17 cellular contexts compared by ENCODE assay signal in genomic region chr14:100281286-100282082, GRCh38. TPM values are rescaled to one million over a fixed set of nuclear protein-coding genes. Genes with fewer than 3 reads are reported as not detected.
DNase-seq lines count a peak whose midpoint lies in the region; ATAC-seq, FAIRE-seq and TF ChIP-seq lines count a peak whose summit lies in the region.
"Had no signal": no experiment of that assay in that cellular context is flagged by ENCODE, and none has a peak within 500 bp of the region (broad histone marks: within the 10 kb centered on the region; RNA-seq: fewer than 3 reads in every experiment).

No MANE protein-coding gene starts in this region.

- no peak overlapping the region for H2AFZ ChIP-seq in HepG2 (ENCODE audit: low read length)

- no peak for TF ChIP-seq CTCF in HepG2 (CRISPR knock-in tag; IDR thresholded peaks at IDR 0.05)
- no peak for TF ChIP-seq CTCF in right lobe of liver (IDR thresholded peaks at IDR 0.05)
- TF ChIP-seq CTCF in upper lobe of left lung (IDR thresholded peaks at IDR 0.05), result no peak

- BruUV-seq in HepG2 (replicated peaks; lab: Mats Ljungman, UMichigan), result no TSS peak

- TF ChIP-seq POLR2A in HepG2 (IDR thresholded peaks at IDR 0.05; ENCODE audit: insufficient read depth in 1 of 2, low read depth in 2 of 2, low read length in 2 of 2) (no peak), right lobe of liver (IDR thresholded peaks at IDR 0.05) (no peak), upper lobe of left lung (IDR thresholded peaks at IDR 0.05) (no peak)

- peaks cover 63% of the 10 kb centered on the region for H3K4me1 ChIP-seq in HepG2 (ENCODE audit: insufficient read depth, low read length)
- peaks cover 0 to 4% (median 0%) of the 10 kb centered on the region in 4 donors for H3K4me1 ChIP-seq in right lobe of liver
- H3K4me1 ChIP-seq in upper lobe of left lung, result peaks cover 33 to 75% (median 62%) of the 10 kb centered on the region in 4 donors

- POLR2A ChIA-PET in HepG2 (lab: Yijun Ruan, JAX), result no interaction called here

- CTCF ChIA-PET in HepG2 (lab: Yijun Ruan, JAX; ENCODE audit: low intra/inter-chr PET ratio, low total read pairs), result no interaction called here

- intact Hi-C loops in HepG2 (cut with micrococcal nuclease; ENCODE audit: unreplicated experiment), result loop anchor here (5.0 kb wide), 1 partner anchor 1521 kb away; no protein-coding TSS in a partner anchor
- intact Hi-C loops in right lobe of liver (cut with DNase I), result no loop called here

- H3K9me3 Mint-ChIP-seq in activated naive CD8-positive, alpha-beta T cell treated with anti-CD3 and anti-CD28 coated beads, Interleukin-2, amount 50 U/mL, for 24 hours, result no peaks in the 10 kb centered on the region
- H3K9me3 Mint-ChIP-seq: activated T-cell treated with anti-CD3 and anti-CD28 coated beads, Interleukin-2, amount 50 U/mL, for 72 hours had no signal

- peaks cover 18% of the 10 kb centered on the region for H3K36me3 Mint-ChIP-seq in activated naive CD8-positive, alpha-beta T cell treated with anti-CD3 and anti-CD28 coated beads, Interleukin-2, amount 50 U/mL, for 24 hours (ENCODE audit: low read depth)
- no peaks in the 10 kb centered on the region for H3K36me3 Mint-ChIP-seq in T-helper 17 cell (ENCODE audit: low read depth)

- no peak overlapping the region for H3K4me3 ChIP-seq in HepG2 (replicated peaks in 1 of 3; ENCODE audit: insufficient read depth in 1 of 3, low read depth in 2 of 3, low read length in 3 of 3)
- no peak overlapping the region for H3K4me3 ChIP-seq in right lobe of liver
- no peak overlapping the region for H3K4me3 ChIP-seq in upper lobe of left lung
- H3K4me3 ChIP-seq: ovary, Peyer's patch, tibial nerve had no signal

- no peak for TF ChIP-seq RAD21 in HepG2 (CRISPR knock-in tag; IDR thresholded peaks at IDR 0.05)

- H3K9ac ChIP-seq in HepG2 (ENCODE audit: insufficient read depth, low read depth, low read length), result no peak overlapping the region

- ATAC-seq in HepG2 (no peak), right lobe of liver (no peak), upper lobe of left lung (ENCODE audit: low FRiP score in 2 of 2) (peak in 1 of 2 donors; percentile 63), T-helper 17 cell (no peak)
- ATAC-seq in activated naive CD8-positive, alpha-beta T cell treated with anti-CD3 and anti-CD28 coated beads, Interleukin-2, amount 50 U/mL, for 24 hours, result no peak
- ATAC-seq: activated T-cell treated with anti-CD3 and anti-CD28 coated beads, Interleukin-2, amount 50 U/mL, for 72 hours had no signal

- H3K27ac ChIP-seq in HepG2 (ENCODE audit: extremely low read length, insufficient read depth, low read length) (peak overlapping the region; percentile 2), right lobe of liver (no peak overlapping the region), upper lobe of left lung (peak overlapping the region; percentile 27 to 66 (median 61))
- H3K27ac ChIP-seq: ovary, Peyer's patch had no signal

- no peak overlapping the region for H3K4me3 Mint-ChIP-seq in activated naive CD8-positive, alpha-beta T cell treated with anti-CD3 and anti-CD28 coated beads, Interleukin-2, amount 50 U/mL, for 24 hours
- H3K4me3 Mint-ChIP-seq in T-helper 17 cell, result no peak overlapping the region
- H3K4me3 Mint-ChIP-seq: activated T-cell treated with anti-CD3 and anti-CD28 coated beads, Interleukin-2, amount 50 U/mL, for 72 hours had no signal

- in situ Hi-C loops in HepG2 (cut with HindIII; ENCODE audit: extremely low pct_ligation_motif_present, low pct_unique_long_range_greater_than_20kb), result no loop called here

- peaks cover 37% of the 10 kb centered on the region for H3K79me2 ChIP-seq in HepG2 (ENCODE audit: insufficient read depth, low read length)

- peak overlapping the region; percentile 72 for H3K27ac Mint-ChIP-seq in activated naive CD8-positive, alpha-beta T cell treated with anti-CD3 and anti-CD28 coated beads, Interleukin-2, amount 50 U/mL, for 24 hours
- no peak overlapping the region for H3K27ac Mint-ChIP-seq in T-helper 17 cell
- H3K27ac Mint-ChIP-seq: activated T-cell treated with anti-CD3 and anti-CD28 coated beads, Interleukin-2, amount 50 U/mL, for 72 hours had no signal

- H4K20me1 ChIP-seq in HepG2 (ENCODE audit: insufficient read depth, low read length), result peaks cover 25% of the 10 kb centered on the region

- TF ChIP-seq EP300 in HepG2 (IDR thresholded peaks at IDR 0.05; ENCODE audit: low read depth in 2 of 2, low read length in 2 of 2) (no peak), HepG2 (CRISPR knock-in tag; IDR thresholded peaks at IDR 0.05; ENCODE audit: borderline replicate concordance) (no peak), upper lobe of left lung (IDR thresholded peaks at IDR 0.05) (no peak)

- no peak overlapping the region for H3K4me2 ChIP-seq in HepG2 (ENCODE audit: low read depth, low read length)

- no peak for DNase-seq in HepG2 (ENCODE audit: low spot score)
- DNase-seq in right lobe of liver, result no peak
- no peak for DNase-seq in activated naive CD8-positive, alpha-beta T cell treated with anti-CD3 and anti-CD28 coated beads, Interleukin-2, amount 50 U/mL, for 24 hours
- DNase-seq in mesenteric fat pad (ENCODE audit: low spot score), result peak; percentile 74
- peak in 1 of 2 donors; percentile 74 for DNase-seq in upper lobe of left lung
- DNase-seq in hypothalamus (lab: John Stamatoyannopoulos, UW), result no peak
- no peak for DNase-seq in T-helper 17 cell
- DNase-seq in NCI-H1436 treated with DMSO at 0.1 percent for 48 hours (lab: John Stamatoyannopoulos, UW), result no peak
- DNase-seq: activated T-cell treated with anti-CD3 and anti-CD28 coated beads, Interleukin-2, amount 50 U/mL, for 72 hours; dermis blood vessel endothelial cell; NCI-H1092; NCI-H524; stimulated activated CD4-positive, alpha-beta T cell treated with anti-CD3 and anti-CD28 coated beads, Interleukin-15, amount 100 ng/mL, for 24 hours had no signal

- H3K9me3 ChIP-seq in HepG2 (ENCODE audit: low read length) (no peaks in the 10 kb centered on the region), right lobe of liver (no peaks in the 10 kb centered on the region), upper lobe of left lung (no peaks in the 10 kb centered on the region), T-helper 17 cell (ENCODE audit: control insufficient read depth, low read length, poor library complexity, severe bottlenecking) (no peaks in the 10 kb centered on the region)
- H3K9me3 ChIP-seq: ovary, Peyer's patch, tibial nerve had no signal

- H3K36me3 ChIP-seq in HepG2 (replicated peaks in 1 of 2; ENCODE audit: control insufficient read depth in 1 of 2, insufficient read depth in 2 of 2, low read length in 2 of 2) (peaks cover 8 to 22% of the 10 kb centered on the region in 2 experiments), right lobe of liver (peaks cover 0 to 9% (median 0%) of the 10 kb centered on the region in 4 donors), upper lobe of left lung (peaks cover 0 to 20% (median 5%) of the 10 kb centered on the region in 4 donors)
- H3K36me3 ChIP-seq: ovary had no signal

- H3K27me3 Mint-ChIP-seq in activated naive CD8-positive, alpha-beta T cell treated with anti-CD3 and anti-CD28 coated beads, Interleukin-2, amount 50 U/mL, for 24 hours, result no peaks in the 10 kb centered on the region
- no peaks in the 10 kb centered on the region for H3K27me3 Mint-ChIP-seq in T-helper 17 cell

- FAIRE-seq in HepG2 (lab: Jason Lieb, UNC), result no peak

- WGBS in HepG2 (ENCODE audit: low lambda C conversion rate), result 97% methylated on average over 6 of the region's 11 CpGs
- WGBS in right lobe of liver (ENCODE audit: insufficient coverage, low coverage, low lambda C conversion rate, missing lambda C conversion rate), result 81% methylated on average over 7 of the region's 11 CpGs
- 59 to 66% methylated on average over 11 of the region's 11 CpGs for WGBS in upper lobe of left lung, 2 donors

- peaks cover 26% of the 10 kb centered on the region for H3K4me1 Mint-ChIP-seq in activated naive CD8-positive, alpha-beta T cell treated with anti-CD3 and anti-CD28 coated beads, Interleukin-2, amount 50 U/mL, for 24 hours
- peaks cover 25% of the 10 kb centered on the region for H3K4me1 Mint-ChIP-seq in T-helper 17 cell

- H3K27me3 ChIP-seq in HepG2 (ENCODE audit: control insufficient read depth in 1 of 2, insufficient read depth in 2 of 2, low read length in 2 of 2) (no peaks in the 10 kb centered on the region), right lobe of liver (no peaks in the 10 kb centered on the region), upper lobe of left lung (no peaks in the 10 kb centered on the region)
- H3K27me3 ChIP-seq: ovary, Peyer's patch, tibial nerve had no signal

RNA-seq across cellular contexts. Expression of gene SLC25A29, which starts 24.8 kb away (rescaled TPM):
- total RNA-seq in HepG2 (2016; rRNA removed; fragmentation: Illumina TruSeq; extraction: Trizol) (9.6 and 17.2 TPM in 2 replicates), right lobe of liver (10 to 100 TPM; 14.1 to 30.3 (median 18.2) TPM), mesenteric fat pad (20.0 TPM), upper lobe of left lung (100 to 1,000 TPM in 2 of 6 donors, 10 to 100 TPM in 4; 81.5 to 275 (median 96.6) TPM), T-helper 17 cell (1 to 10 TPM; 3.7 to 5.9 TPM)
- total RNA-seq in HepG2 (2016; cell fraction: cytosol; rRNA removed; fragmentation: Illumina TruSeq; extraction: Trizol; ENCODE audit: low read depth), result 2.4 and 2.6 TPM in 2 replicates
- total RNA-seq in HepG2 (2016; cell fraction: insoluble cytoplasmic fraction; rRNA removed; fragmentation: Illumina TruSeq; extraction: Trizol), result 9.5 and 17.7 TPM in 2 replicates
- total RNA-seq in HepG2 (2016; cell fraction: membrane; rRNA removed; fragmentation: Illumina TruSeq; extraction: Trizol), result 6.9 and 7.4 TPM in 2 replicates
- 15.9 and 18.2 TPM in 2 replicates for total RNA-seq in HepG2 (2016; cell fraction: nucleus; rRNA removed; fragmentation: Illumina TruSeq; extraction: Trizol)
- 12.2 and 16.1 TPM in 2 replicates for polyA plus RNA-seq in HepG2 (2011; rRNA removed)
- polyA plus RNA-seq in HepG2 (2011; cell fraction: cytosol; rRNA removed), result 6.9 and 11.5 TPM in 2 replicates
- 98.4 and 122 TPM in 2 replicates for polyA plus RNA-seq in HepG2 (2011; cell fraction: nucleus; rRNA removed)
- 6.9 and 8.5 TPM in 2 replicates for polyA plus RNA-seq in HepG2 (2012)
- 1.4 and 1.6 TPM in 2 replicates for polyA plus RNA-seq in HepG2 (2016; cell fraction: cytosol; fragmentation: Illumina TruSeq; extraction: Trizol; ENCODE audit: low read depth)
- 8.9 and 9.4 TPM in 2 replicates for polyA plus RNA-seq in HepG2 (2016; cell fraction: insoluble cytoplasmic fraction; fragmentation: Illumina TruSeq; extraction: Trizol; ENCODE audit: low read depth)
- polyA plus RNA-seq in HepG2 (2016; cell fraction: membrane; fragmentation: Illumina TruSeq; extraction: Trizol; ENCODE audit: low read depth), result 3.8 and 4.2 TPM in 2 replicates
- 47.1 and 52.2 TPM in 2 replicates for polyA plus RNA-seq in HepG2 (2016; cell fraction: nucleus; fragmentation: Illumina TruSeq; extraction: Trizol; ENCODE audit: insufficient read depth, low read depth)
- polyA minus RNA-seq in HepG2 (2011; rRNA and poly(A)+ RNA removed; ENCODE audit: low replicate concordance), result 9.4 and 18.9 TPM in 2 replicates
- polyA minus RNA-seq in HepG2 (2011; cell fraction: cytosol; rRNA and poly(A)+ RNA removed), result 4.6 and 8.4 TPM in 2 replicates
- polyA minus RNA-seq in HepG2 (2011; cell fraction: nucleus; rRNA and poly(A)+ RNA removed), result 9.1 and 11.2 TPM in 2 replicates

RNA-seq across cellular contexts. Expression of gene SLC25A47, which starts 41.7 kb away (rescaled TPM):
- 0.87 and 1.0 TPM in 2 replicates for total RNA-seq in HepG2 (2016; rRNA removed; fragmentation: Illumina TruSeq; extraction: Trizol)
- 0.71 and 1.5 TPM in 2 replicates for total RNA-seq in HepG2 (2016; cell fraction: cytosol; rRNA removed; fragmentation: Illumina TruSeq; extraction: Trizol; ENCODE audit: low read depth)
- 0.88 and 0.95 TPM in 2 replicates for total RNA-seq in HepG2 (2016; cell fraction: insoluble cytoplasmic fraction; rRNA removed; fragmentation: Illumina TruSeq; extraction: Trizol)
- 0.53 and 1.1 TPM in 2 replicates for total RNA-seq in HepG2 (2016; cell fraction: membrane; rRNA removed; fragmentation: Illumina TruSeq; extraction: Trizol)
- total RNA-seq in HepG2 (2016; cell fraction: nucleus; rRNA removed; fragmentation: Illumina TruSeq; extraction: Trizol), result 0.47 and 0.65 TPM in 2 replicates
- polyA plus RNA-seq in HepG2 (2011; rRNA removed), result 1.7 and 7.6 TPM in 2 replicates
- polyA plus RNA-seq in HepG2 (2011; cell fraction: cytosol; rRNA removed), result 3.2 and 4.5 TPM in 2 replicates
- 4.2 and 9.5 TPM in 2 replicates for polyA plus RNA-seq in HepG2 (2011; cell fraction: nucleus; rRNA removed)
- polyA plus RNA-seq in HepG2 (2012), result 6.6 and 11.5 TPM in 2 replicates
- polyA plus RNA-seq in HepG2 (2016; cell fraction: cytosol; fragmentation: Illumina TruSeq; extraction: Trizol; ENCODE audit: low read depth), result 0.17 and 0.24 TPM in 2 replicates
- polyA plus RNA-seq in HepG2 (2016; cell fraction: insoluble cytoplasmic fraction; fragmentation: Illumina TruSeq; extraction: Trizol; ENCODE audit: low read depth), result 0.51 and 0.54 TPM in 2 replicates
- polyA plus RNA-seq in HepG2 (2016; cell fraction: membrane; fragmentation: Illumina TruSeq; extraction: Trizol; ENCODE audit: low read depth), result 0.41 and 0.42 TPM in 2 replicates
- polyA plus RNA-seq in HepG2 (2016; cell fraction: nucleus; fragmentation: Illumina TruSeq; extraction: Trizol; ENCODE audit: insufficient read depth, low read depth), result 0.53 and 0.61 TPM in 2 replicates
- 4.3 TPM in 1 of 2 replicates, not detected in the other for polyA minus RNA-seq in HepG2 (2011; rRNA and poly(A)+ RNA removed; ENCODE audit: low replicate concordance)
- polyA minus RNA-seq in HepG2 (2011; cell fraction: cytosol; rRNA and poly(A)+ RNA removed), result 2.3 and 3.1 TPM in 2 replicates
- 0.52 and 1.5 TPM in 2 replicates for polyA minus RNA-seq in HepG2 (2011; cell fraction: nucleus; rRNA and poly(A)+ RNA removed)
- 100 to 1,000 TPM in 4 of 6 experiments, 10 to 100 TPM in 2; 74.8 to 378 (median 229) TPM for total RNA-seq in right lobe of liver
- total RNA-seq in mesenteric fat pad, result not detected
- not detected for total RNA-seq in upper lobe of left lung
- not detected for total RNA-seq in T-helper 17 cell
- total RNA-seq: activated T-cell treated with anti-CD3 and anti-CD28 coated beads, Interleukin-2, amount 50 U/mL, for 72 hours; aorta; dermis blood vessel endothelial cell; ovary had no signal
- polyA plus RNA-seq: aorta, ovary had no signal

RNA-seq across cellular contexts. Expression of gene YY1, which starts 42.5 kb away (rescaled TPM):
- total RNA-seq in HepG2 (2016; rRNA removed; fragmentation: Illumina TruSeq; extraction: Trizol), result 62.8 and 68.1 TPM in 2 replicates
- 18.9 and 19.0 TPM in 2 replicates for total RNA-seq in HepG2 (2016; cell fraction: cytosol; rRNA removed; fragmentation: Illumina TruSeq; extraction: Trizol; ENCODE audit: low read depth)
- 58.6 and 68.6 TPM in 2 replicates for total RNA-seq in HepG2 (2016; cell fraction: insoluble cytoplasmic fraction; rRNA removed; fragmentation: Illumina TruSeq; extraction: Trizol)
- total RNA-seq in HepG2 (2016; cell fraction: membrane; rRNA removed; fragmentation: Illumina TruSeq; extraction: Trizol), result 65.4 and 80.0 TPM in 2 replicates
- total RNA-seq in HepG2 (2016; cell fraction: nucleus; rRNA removed; fragmentation: Illumina TruSeq; extraction: Trizol), result 38.0 and 40.7 TPM in 2 replicates
- 23.9 and 29.4 TPM in 2 replicates for polyA plus RNA-seq in HepG2 (2011; rRNA removed)
- polyA plus RNA-seq in HepG2 (2011; cell fraction: cytosol; rRNA removed), result 13.8 and 18.5 TPM in 2 replicates
- polyA plus RNA-seq in HepG2 (2011; cell fraction: nucleus; rRNA removed), result 23.8 and 24.4 TPM in 2 replicates
- 43.4 and 54.0 TPM in 2 replicates for polyA plus RNA-seq in HepG2 (2012)
- 29.1 and 32.3 TPM in 2 replicates for polyA plus RNA-seq in HepG2 (2016; cell fraction: cytosol; fragmentation: Illumina TruSeq; extraction: Trizol; ENCODE audit: low read depth)
- 93.6 and 111 TPM in 2 replicates for polyA plus RNA-seq in HepG2 (2016; cell fraction: insoluble cytoplasmic fraction; fragmentation: Illumina TruSeq; extraction: Trizol; ENCODE audit: low read depth)
- polyA plus RNA-seq in HepG2 (2016; cell fraction: membrane; fragmentation: Illumina TruSeq; extraction: Trizol; ENCODE audit: low read depth), result 65.2 and 73.0 TPM in 2 replicates
- polyA plus RNA-seq in HepG2 (2016; cell fraction: nucleus; fragmentation: Illumina TruSeq; extraction: Trizol; ENCODE audit: insufficient read depth, low read depth), result 82.8 and 91.4 TPM in 2 replicates
- 24.4 and 42.6 TPM in 2 replicates for polyA minus RNA-seq in HepG2 (2011; rRNA and poly(A)+ RNA removed; ENCODE audit: low replicate concordance)
- 17.8 and 23.1 TPM in 2 replicates for polyA minus RNA-seq in HepG2 (2011; cell fraction: cytosol; rRNA and poly(A)+ RNA removed)
- polyA minus RNA-seq in HepG2 (2011; cell fraction: nucleus; rRNA and poly(A)+ RNA removed), result 36.4 and 41.8 TPM in 2 replicates
- total RNA-seq in right lobe of liver, result 10 to 100 TPM; 24.4 to 52.5 (median 36.1) TPM
- total RNA-seq in mesenteric fat pad, result 61.3 TPM
- 10 to 100 TPM; 35.6 to 70.4 (median 52.4) TPM for total RNA-seq in upper lobe of left lung
- 10 to 100 TPM; 75.5 to 77.9 TPM for total RNA-seq in T-helper 17 cell

Comparison
In these comparisons a context has a peak if more than half of its experiments do, and no peak if none do; other contexts are left out.
1. H3K27ac ChIP-seq: peak in HepG2 (single experiment) and upper lobe of left lung (4 of 4); none in right lobe of liver (0 of 3).
2. RNA of gene SLC25A47, which starts 41.7 kb away (total RNA-seq): 74.8 to 378 TPM in right lobe of liver; 0.47 to 1.5 TPM in HepG2, not detected in mesenteric fat pad (single experiment), not detected in T-helper 17 cell and not detected in upper lobe of left lung; every median in the first group is over 10 times any median in the second.